In genomic region chr4:155376387-155377268, GRCh38 we compare ENCODE assay signal across 8 cellular contexts. TPM values are rescaled to one million over a fixed set of nuclear protein-coding genes. Genes with fewer than 3 reads are reported as not detected.
DNase-seq lines count a peak whose midpoint lies in the region; ATAC-seq and TF ChIP-seq lines count a peak whose summit lies in the region.

Gene MAP9, minus strand, starts transcription at chr4:155376965. Its CDS starts 1,115 bp downstream, at chr4:155375850.

- H3K36me3 ChIP-seq in KMS-11 (ENCODE audit: insufficient read depth): no peaks in the 10 kb centered on the region

- peaks cover 4% of the 10 kb centered on the region for H3K27me3 Mint-ChIP-seq in type B pancreatic cell

- peak within 1 kb of the TSS; percentile 37 for H3K27ac ChIP-seq in KMS-11

- H3K79me2 ChIP-seq in KMS-11 (ENCODE audit: insufficient read depth, low read depth): 0 out of 2 replicates have a peak, but pooled peaks cover 8% of the 10 kb centered on the region

- ATAC-seq in GM21717 (IDR thresholded peaks at IDR 0.05; ENCODE audit: unreplicated experiment) (peak; percentile 99), SK-N-SH treated with all-trans-retinoic acid at 6 μM for 48 hours (peak; percentile 98)

- H2AFZ ChIP-seq in KMS-11 (ENCODE audit: low read depth): peak within 1 kb of the TSS; percentile 67

- peaks cover 15% of the 10 kb centered on the region for H3K4me1 Mint-ChIP-seq in type B pancreatic cell (ENCODE audit: unreplicated experiment)

- H3K4me1 ChIP-seq in KMS-11 (ENCODE audit: low read depth, poor library complexity, severe bottlenecking): peaks cover 19% of the 10 kb centered on the region

- intact Hi-C loops in cardiac septum (cut with DNase I) (no loop called here), posterior cingulate gyrus (cut with DNase I) (no loop called here)

- peak within 1 kb of the TSS; percentile 71 for H3K27ac Mint-ChIP-seq in type B pancreatic cell

- no peaks in the 10 kb centered on the region for H3K27me3 ChIP-seq in KMS-11 (ENCODE audit: insufficient read depth, low read depth)

- peak within 1 kb of the TSS; percentile 27; the same call in 1 of the 2 replicates for H3K9ac ChIP-seq in KMS-11

- no peaks in the 10 kb centered on the region for H3K9me3 Mint-ChIP-seq in type B pancreatic cell

- peak within 1 kb of the TSS; percentile 91 for H3K4me2 ChIP-seq in KMS-11

- H3K4me3 ChIP-seq in KMS-11 (IDR thresholded peaks at IDR 0.05; ENCODE audit: insufficient read depth, low read depth, low read length): no peak within 1 kb of the TSS

- DNase-seq in DMS79 (lab: John Stamatoyannopoulos, UW) (peak; percentile 94), cardiac septum (ENCODE audit: low spot score) (peak; percentile 92), posterior cingulate gyrus (peak; percentile 81 to 99 (median 92)), type B pancreatic cell (ENCODE audit: extremely low spot score, unreplicated experiment) (peak; percentile 91)
- peak; percentile 76 for DNase-seq in activated naive CD8-positive, alpha-beta T cell treated with anti-CD3 and anti-CD28 coated beads, Interleukin-2, amount 50 U/mL, for 16 hours (ENCODE audit: low read depth, low spot score)

- H3K36me3 Mint-ChIP-seq in type B pancreatic cell: no peaks in the 10 kb centered on the region

- no peak for TF ChIP-seq CTCF in KMS-11 (conservative IDR thresholded peaks at IDR 0.05; ENCODE audit: low read depth, low read length)
- no peak for TF ChIP-seq CTCF in type B pancreatic cell (conservative IDR thresholded peaks at IDR 0.05)

- peak within 1 kb of the TSS; percentile 93 for H3K4me3 Mint-ChIP-seq in type B pancreatic cell

- no peaks in the 10 kb centered on the region for H4K20me1 ChIP-seq in KMS-11 (ENCODE audit: insufficient read depth)

TF ChIP-seq in SK-N-SH treated with all-trans-retinoic acid at 6 μM for 48 hours, 23 proteins besides CTCF, POLR2A, EP300 and RAD21:
- TF ChIP-seq ZC3H10 (CRISPR knock-in tag; IDR thresholded peaks at IDR 0.05) (no peak), ZNF565 (CRISPR knock-in tag; conservative IDR thresholded peaks at IDR 0.05; ENCODE audit: low read depth) (no peak), ISL1 (CRISPR knock-in tag; IDR thresholded peaks at IDR 0.05) (no peak), TCF4 (CRISPR knock-in tag; IDR thresholded peaks at IDR 0.05; ENCODE audit: borderline replicate concordance) (no peak), ZNF8 (CRISPR knock-in tag; IDR thresholded peaks at IDR 0.05) (no peak)
- TF ChIP-seq, protein P1, sequence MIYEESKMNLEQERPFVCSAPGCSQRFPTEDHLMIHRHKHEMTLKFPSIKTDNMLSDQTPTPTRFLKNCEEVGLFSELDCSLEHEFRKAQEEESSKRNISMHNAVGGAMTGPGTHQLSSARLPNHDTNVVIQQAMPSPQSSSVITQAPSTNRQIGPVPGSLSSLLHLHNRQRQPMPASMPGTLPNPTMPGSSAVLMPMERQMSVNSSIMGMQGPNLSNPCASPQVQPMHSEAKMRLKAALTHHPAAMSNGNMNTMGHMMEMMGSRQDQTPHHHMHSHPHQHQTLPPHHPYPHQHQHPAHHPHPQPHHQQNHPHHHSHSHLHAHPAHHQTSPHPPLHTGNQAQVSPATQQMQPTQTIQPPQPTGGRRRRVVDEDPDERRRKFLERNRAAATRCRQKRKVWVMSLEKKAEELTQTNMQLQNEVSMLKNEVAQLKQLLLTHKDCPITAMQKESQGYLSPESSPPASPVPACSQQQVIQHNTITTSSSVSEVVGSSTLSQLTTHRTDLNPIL (CRISPR knock-in tag; IDR thresholded peaks at IDR 0.05; ENCODE audit: low read depth): no peak

RNA-seq across cellular contexts. Expression of gene MAP9, which starts in this region (rescaled TPM):
- total RNA-seq in cardiac septum (9.3 TPM), type B pancreatic cell (ENCODE audit: low replicate concordance) (16.8 and 22.1 TPM in 2 replicates)
